ENCODE assay signal across 21 cellular contexts in genomic region chr10:91549296-91549695, GRCh38.
"Had no signal": no experiment of that assay in that cellular context is flagged by ENCODE, and none has a peak within 500 bp of the region (broad histone marks: within the 10 kb centered on the region; RNA-seq: fewer than 3 reads in every experiment).

No MANE protein-coding gene starts in this region.

- ATAC-seq: activated CD4-positive, CD25-positive, alpha-beta regulatory T cell treated with anti-CD3 and anti-CD28 coated beads, Interleukin-2, amount 50 U/mL, for 24 hours; lower lobe of right lung; natural killer cell treated with Interleukin-12 subunit alpha and Interleukin-12 subunit beta and Interleukin-15 and Interleukin-18, amount 100 ng/mL, for 72 hours; right lobe of liver; stimulated activated naive CD8-positive, alpha-beta T cell treated with anti-CD3 and anti-CD28 coated beads, Interleukin-15, amount 100 ng/mL, for 72 hours; T-cell had no signal

- H3K4me3 Mint-ChIP-seq: activated CD4-positive, alpha-beta T cell treated with anti-CD3 and anti-CD28 coated beads, Interleukin-2, amount 10 ng/mL, durations not matched to agents 7 days and 5 days; activated naive CD4-positive, alpha-beta T cell treated with anti-CD3 and anti-CD28 coated beads, Interleukin-2, amount 50 U/mL, for 24 hours; natural killer cell treated with Interleukin-12 subunit alpha and Interleukin-12 subunit beta and Interleukin-15 and Interleukin-18, amount 100 ng/mL, for 72 hours; stimulated activated naive CD8-positive, alpha-beta T cell treated with anti-CD3 and anti-CD28 coated beads, Interleukin-15, amount 100 ng/mL, for 72 hours; T-cell had no signal

- H3K9ac ChIP-seq: parathyroid adenoma had no signal

- H3K27me3 Mint-ChIP-seq: activated CD4-positive, alpha-beta T cell treated with anti-CD3 and anti-CD28 coated beads, Interleukin-2, amount 10 ng/mL, durations not matched to agents 7 days and 5 days had no signal

- H3K9me3 ChIP-seq: breast epithelium, esophagus muscularis mucosa, lower lobe of right lung, neutrophil, right lobe of liver had no signal

- H3K79me2 ChIP-seq: parathyroid adenoma had no signal

- H3K27me3 ChIP-seq: breast epithelium, esophagus muscularis mucosa, neutrophil, right lobe of liver had no signal

- H3K36me3 Mint-ChIP-seq: activated naive CD4-positive, alpha-beta T cell treated with anti-CD3 and anti-CD28 coated beads, Interleukin-2, amount 50 U/mL, for 24 hours; natural killer cell treated with Interleukin-12 subunit alpha and Interleukin-12 subunit beta and Interleukin-15 and Interleukin-18, amount 100 ng/mL, for 72 hours; T-cell had no signal

- H3K27ac ChIP-seq: breast epithelium, esophagus muscularis mucosa, lower lobe of right lung, neutrophil, parathyroid adenoma, right lobe of liver had no signal

- DNase-seq: activated CD4-positive, alpha-beta T cell treated with anti-CD3 and anti-CD28 coated beads, Interleukin-2, amount 10 ng/mL, durations not matched to agents 7 days and 5 days; activated CD8-positive, alpha-beta memory T cell treated with anti-CD3 and anti-CD28 coated beads for 24 hours; activated CD8-positive, alpha-beta memory T cell treated with anti-CD3 and anti-CD28 coated beads, Interleukin-2, amount 50 U/mL, for 48 hours; activated effector memory CD4-positive, alpha-beta T cell treated with anti-CD3 and anti-CD28 coated beads, Interleukin-2, amount 50 U/mL, for 16 hours; activated T-cell treated with anti-CD3 and anti-CD28 coated beads, Interleukin-2, amount 50 U/mL, for 48 hours; cerebellar nuclear complex; cortex of kidney; lower lobe of right lung; right lobe of liver; small intestine; stimulated activated CD4-positive, alpha-beta T cell treated with anti-CD3 and anti-CD28 coated beads, Interleukin-4, amount 100 ng/mL, for 1 hour; stimulated activated naive CD8-positive, alpha-beta T cell treated with anti-CD3 and anti-CD28 coated beads, Interleukin-15, amount 100 ng/mL, for 72 hours; T-cell; trophoblast cell had no signal

- H3K27ac Mint-ChIP-seq: activated CD4-positive, alpha-beta T cell treated with anti-CD3 and anti-CD28 coated beads, Interleukin-2, amount 10 ng/mL, durations not matched to agents 7 days and 5 days; activated naive CD4-positive, alpha-beta T cell treated with anti-CD3 and anti-CD28 coated beads, Interleukin-2, amount 50 U/mL, for 24 hours; natural killer cell treated with Interleukin-12 subunit alpha and Interleukin-12 subunit beta and Interleukin-15 and Interleukin-18, amount 100 ng/mL, for 72 hours; stimulated activated naive CD8-positive, alpha-beta T cell treated with anti-CD3 and anti-CD28 coated beads, Interleukin-15, amount 100 ng/mL, for 72 hours; T-cell had no signal

- H3K4me1 ChIP-seq: breast epithelium, lower lobe of right lung, parathyroid adenoma had no signal

- H3K9me3 Mint-ChIP-seq: activated CD4-positive, alpha-beta T cell treated with anti-CD3 and anti-CD28 coated beads, Interleukin-2, amount 10 ng/mL, durations not matched to agents 7 days and 5 days; activated naive CD4-positive, alpha-beta T cell treated with anti-CD3 and anti-CD28 coated beads, Interleukin-2, amount 50 U/mL, for 24 hours; natural killer cell treated with Interleukin-12 subunit alpha and Interleukin-12 subunit beta and Interleukin-15 and Interleukin-18, amount 100 ng/mL, for 72 hours; stimulated activated naive CD8-positive, alpha-beta T cell treated with anti-CD3 and anti-CD28 coated beads, Interleukin-15, amount 100 ng/mL, for 72 hours; T-cell had no signal

- H3K4me1 Mint-ChIP-seq: activated CD4-positive, alpha-beta T cell treated with anti-CD3 and anti-CD28 coated beads, Interleukin-2, amount 10 ng/mL, durations not matched to agents 7 days and 5 days; activated naive CD4-positive, alpha-beta T cell treated with anti-CD3 and anti-CD28 coated beads, Interleukin-2, amount 50 U/mL, for 24 hours; stimulated activated naive CD8-positive, alpha-beta T cell treated with anti-CD3 and anti-CD28 coated beads, Interleukin-15, amount 100 ng/mL, for 72 hours; T-cell had no signal

- H2AFZ ChIP-seq: parathyroid adenoma had no signal

- H3K4me3 ChIP-seq: breast epithelium, esophagus muscularis mucosa, lower lobe of right lung, right lobe of liver had no signal

- H3K36me3 ChIP-seq: breast epithelium, esophagus muscularis mucosa, lower lobe of right lung, neutrophil, right lobe of liver had no signal
